Comparison of ENCODE assay signal across 14 cellular contexts in the genomic region with DNA sequence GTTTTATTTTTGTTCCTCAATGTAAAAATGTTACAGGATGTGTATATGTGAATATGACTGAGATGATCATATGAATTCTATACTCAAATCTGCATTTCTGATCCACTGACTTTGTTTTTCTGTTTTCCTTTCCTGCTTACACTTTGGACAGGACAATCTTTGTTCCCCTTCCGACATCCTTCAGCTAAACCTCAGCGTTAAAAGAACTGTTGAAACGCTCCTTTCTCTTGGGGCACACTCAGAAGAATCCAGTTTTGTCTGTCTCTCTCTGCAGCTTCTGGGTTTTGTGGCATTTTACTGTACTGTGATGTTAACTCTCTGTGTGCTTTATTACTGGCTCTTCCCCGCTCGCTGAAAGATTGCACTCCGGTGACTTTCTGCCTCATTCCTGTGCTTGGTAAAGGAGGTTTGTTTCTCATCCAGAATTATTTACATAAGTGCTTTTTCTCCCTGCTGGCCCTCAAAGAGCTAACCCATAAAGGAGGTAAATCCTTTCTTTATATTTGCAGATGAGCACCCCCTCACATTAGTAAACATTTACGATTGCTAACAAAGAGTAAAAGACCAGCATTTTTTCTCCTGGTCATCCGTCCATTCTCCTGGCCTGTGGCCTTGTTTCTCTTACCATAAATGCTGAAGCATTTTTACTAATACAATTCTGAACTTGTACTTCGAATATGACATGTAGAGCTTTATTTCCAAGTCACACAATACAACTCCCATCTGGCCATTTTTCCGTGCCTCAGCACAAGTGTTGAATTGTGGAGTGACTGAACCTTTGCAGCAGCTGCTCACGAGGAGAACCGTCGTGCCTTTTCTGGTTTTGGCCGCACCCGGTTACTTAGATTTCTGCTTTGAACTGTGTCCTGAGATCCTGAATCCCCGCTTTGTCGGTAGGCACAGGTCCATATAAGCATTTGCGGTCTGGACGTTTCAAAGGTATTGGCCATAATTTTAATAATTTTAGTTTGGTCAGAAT.
DNase-seq lines count a peak whose midpoint lies in the region; ATAC-seq and TF ChIP-seq lines count a peak whose summit lies in the region.
"Had no signal": no experiment of that assay in that cellular context is flagged by ENCODE, and none has a peak within 500 bp of the region (broad histone marks: within the 10 kb centered on the region; RNA-seq: fewer than 3 reads in every experiment).

No MANE protein-coding gene starts in this region.

- H2BK120ac ChIP-seq in neuronal stem cell (ENCODE audit: low read depth, low read length), result no peak overlapping the region

- no peak overlapping the region for H2AFZ ChIP-seq in neuronal stem cell (ENCODE audit: low read length)
- H2AFZ ChIP-seq: PC-9 had no signal

- H3K36me3 Mint-ChIP-seq in effector memory CD8-positive, alpha-beta T cell (ENCODE audit: insufficient read depth), result peaks cover 31% of the 10 kb centered on the region

- H3K4me1 Mint-ChIP-seq in effector memory CD8-positive, alpha-beta T cell (ENCODE audit: low read depth in 2 of 2), result peaks cover 0 to 9% of the 10 kb centered on the region in 2 donors

- intact Hi-C loops in left lung (cut with DNase I), result no loop called here

- H3K4me3 Mint-ChIP-seq in effector memory CD8-positive, alpha-beta T cell, result no peak overlapping the region
- H3K4me3 Mint-ChIP-seq: T-helper 2 cell treated with Interferon-gamma antibody and Interleukin-4, amounts not matched to agents 5 μg/mL and 100 μg/mL, for 36 hours had no signal

- DNase-seq in DMS 273 (lab: John Stamatoyannopoulos, UW; ENCODE audit: unreplicated experiment) (peak; percentile 19), DMS 273 treated with DMSO at 0.1 percent for 48 hours (lab: John Stamatoyannopoulos, UW) (no peak), MV-4-11 (lab: John Stamatoyannopoulos, UW) (peak; percentile 20), neuronal stem cell (ENCODE audit: low spot score) (no peak), inferior parietal cortex (ENCODE audit: extremely low spot score) (no peak), left lung (no peak), SKM-1 treated with dmso at 0.1 percent for 144 hours (lab: John Stamatoyannopoulos, UW; ENCODE audit: unreplicated experiment) (no peak)
- DNase-seq in effector memory CD8-positive, alpha-beta T cell, result no peak
- DNase-seq: cortex of kidney, PC-9, sigmoid colon had no signal

- WGBS in neuronal stem cell (ENCODE audit: extremely low coverage in 2 of 2, insufficient read length in 2 of 2, insufficient replicate concordance in 1 of 2), 2 donors, result no CpG with 5 or more reads among the region's 19 CpGs

- no peak overlapping the region for H3K9ac ChIP-seq in neuronal stem cell (ENCODE audit: low read depth, low read length, poor library complexity)

- H3K18ac ChIP-seq in neuronal stem cell (ENCODE audit: low read length), result no peak overlapping the region

- no peaks in the 10 kb centered on the region for H3K9me3 Mint-ChIP-seq in effector memory CD8-positive, alpha-beta T cell
- H3K9me3 Mint-ChIP-seq: activated naive CD4-positive, alpha-beta T cell treated with anti-CD3 and anti-CD28 coated beads, Interleukin-2, amount 50 U/mL, for 72 hours; T-helper 2 cell treated with Interferon-gamma antibody and Interleukin-4, amounts not matched to agents 5 μg/mL and 100 μg/mL, for 36 hours had no signal

- H3K27me3 Mint-ChIP-seq in effector memory CD8-positive, alpha-beta T cell, result no peaks in the 10 kb centered on the region

- H3K36me3 ChIP-seq in neuronal stem cell (replicated peaks in 1 of 2; ENCODE audit: control insufficient read depth in 2 of 2, insufficient read depth in 2 of 2, low read length in 2 of 2), result peaks cover 6 to 46% of the 10 kb centered on the region in 2 donors
- H3K36me3 ChIP-seq in left lung, result peaks cover 0 to 58% of the 10 kb centered on the region in 2 donors

- H3K27ac ChIP-seq in neuronal stem cell (replicated peaks; ENCODE audit: low read length), result peak overlapping the region; percentile 32
- H3K27ac ChIP-seq in left lung, result no peak overlapping the region
- H3K27ac ChIP-seq: 22Rv1, PC-9 had no signal

- no peak overlapping the region for H2BK5ac ChIP-seq in neuronal stem cell (ENCODE audit: low read length)

- H3K27me3 ChIP-seq in neuronal stem cell (ENCODE audit: control insufficient read depth in 3 of 3, insufficient read depth in 3 of 3, low read depth in 1 of 3, low read length in 3 of 3), result no peaks in the 10 kb centered on the region
- H3K27me3 ChIP-seq in left lung, result no peaks in the 10 kb centered on the region
- H3K27me3 ChIP-seq: sigmoid colon had no signal

- peak overlapping the region; percentile 17 to 31 for H3K27ac Mint-ChIP-seq in effector memory CD8-positive, alpha-beta T cell
- H3K27ac Mint-ChIP-seq: T-helper 2 cell treated with Interferon-gamma antibody and Interleukin-4, amounts not matched to agents 5 μg/mL and 100 μg/mL, for 36 hours had no signal

- H3K4me3 ChIP-seq in neuronal stem cell (ENCODE audit: low read length in 2 of 2), result no peak overlapping the region
- H3K4me3 ChIP-seq in left lung, result no peak overlapping the region
- H3K4me3 ChIP-seq: PC-9, sigmoid colon had no signal

- H2AK5ac ChIP-seq in neuronal stem cell (ENCODE audit: low read depth, low read length), result no peak overlapping the region

- no peak overlapping the region for H2BK12ac ChIP-seq in neuronal stem cell (ENCODE audit: low read length)

- H4K8ac ChIP-seq in neuronal stem cell (ENCODE audit: low read depth, low read length), result no peak overlapping the region

- H3K9me3 ChIP-seq in neuronal stem cell (replicated peaks in 1 of 2; ENCODE audit: control insufficient read depth in 2 of 2, insufficient read depth in 1 of 2, low read depth in 1 of 2, low read length in 2 of 2) (peaks cover 0 to 10% of the 10 kb centered on the region in 2 donors), left lung (no peaks in the 10 kb centered on the region)
- H3K9me3 ChIP-seq: sigmoid colon had no signal

- no peak overlapping the region for H3K4ac ChIP-seq in neuronal stem cell (ENCODE audit: low read length)

- ATAC-seq in effector memory CD8-positive, alpha-beta T cell (replicated peaks), result no peak
- no peak for ATAC-seq in left lung
- ATAC-seq: activated naive CD4-positive, alpha-beta T cell treated with anti-CD3 and anti-CD28 coated beads, Interleukin-2, amount 50 U/mL, for 72 hours had no signal

- H3K79me1 ChIP-seq in neuronal stem cell (ENCODE audit: low read depth, low read length), result no peaks in the 10 kb centered on the region

- H2BK15ac ChIP-seq in neuronal stem cell (ENCODE audit: low read length), result no peak overlapping the region

- H4K91ac ChIP-seq in neuronal stem cell (ENCODE audit: low read depth, low read length, poor library complexity), result no peak overlapping the region

- H3K4me1 ChIP-seq in neuronal stem cell (ENCODE audit: control insufficient read depth in 2 of 2, insufficient read depth in 1 of 2, low read depth in 1 of 2, low read length in 2 of 2), result peaks cover 14 to 37% of the 10 kb centered on the region in 2 donors
- H3K4me1 ChIP-seq in left lung, result peaks cover 0 to 3% of the 10 kb centered on the region in 2 donors
- H3K4me1 ChIP-seq: sigmoid colon had no signal

- H3K23ac ChIP-seq in neuronal stem cell (ENCODE audit: low read depth, low read length, poor library complexity), result no peak overlapping the region

- H3K14ac ChIP-seq in neuronal stem cell (ENCODE audit: low read length), result no peak overlapping the region

- H3K4me2 ChIP-seq in neuronal stem cell (ENCODE audit: insufficient read depth, low read length, poor library complexity, severe bottlenecking), result no peak overlapping the region
- H3K4me2 ChIP-seq: PC-9 had no signal

- TF ChIP-seq CTCF in left lung (IDR thresholded peaks at IDR 0.05), result no peak

Comparison
In these comparisons a context has a peak if more than half of its experiments do, and no peak if none do; other contexts are left out.
1. DNase-seq: peak in DMS 273 (single experiment) and MV-4-11 (single experiment); none in DMS 273 treated with DMSO at 0.1 percent for 48 hours (single experiment), effector memory CD8-positive, alpha-beta T cell (0 of 3), neuronal stem cell (single experiment), inferior parietal cortex (single experiment), left lung (0 of 2) and SKM-1 treated with dmso at 0.1 percent for 144 hours (single experiment).